1 cellular context compared by ENCODE assay signal in genomic region chr3:63343674-63344073, GRCh38.
TF ChIP-seq lines count a peak whose summit lies in the region.

No MANE protein-coding gene starts in this region.

TF ChIP-seq in HepG2, 621 proteins besides CTCF, POLR2A, EP300 and RAD21 (continued from another document):
- TF ChIP-seq ZNF256 (CRISPR knock-in tag; conservative IDR thresholded peaks at IDR 0.05) (no peak), ZNF639 (CRISPR knock-in tag; conservative IDR thresholded peaks at IDR 0.05) (no peak), GABPB1 (CRISPR knock-in tag; IDR thresholded peaks at IDR 0.05) (peak; percentile 22; the same call in 1 of the 2 replicates), ETV5 (CRISPR knock-in tag; IDR thresholded peaks at IDR 0.05; ENCODE audit: borderline replicate concordance) (peak; percentile 51; the same call in 1 of the 2 replicates), SALL2 (CRISPR knock-in tag; IDR thresholded peaks at IDR 0.05) (no peak), SMC3 (IDR thresholded peaks at IDR 0.05; ENCODE audit: low read length) (no peak), HNRNPLL (IDR thresholded peaks at IDR 0.05; ENCODE audit: low read depth, low read length, poor library complexity, severe bottlenecking) (no peak), ATF4 (CRISPR knock-in tag; IDR thresholded peaks at IDR 0.05) (peak in 1 of 2 experiments; percentile 47; a peak in 1 of 4 replicates), FOSL2 (CRISPR knock-in tag; IDR thresholded peaks at IDR 0.05) (peak; percentile 92)
TF ChIP-seq in HepG2: peak in this region for 7.
